Comparison of ENCODE assay signal across 15 cellular contexts in genomic region chr7:155889636-155890508, GRCh38.
A peak's percentile ranks its signal among the peaks of the same experiment; 100 is the strongest.
DNase-seq lines count a peak whose midpoint lies in the region; ATAC-seq and TF ChIP-seq lines count a peak whose summit lies in the region.
"Had no signal": no experiment of that assay in that cellular context is flagged by ENCODE, and none has a peak within 500 bp of the region (broad histone marks: within the 10 kb centered on the region; RNA-seq: fewer than 3 reads in every experiment).

No MANE protein-coding gene starts in this region.

- H3K9me3 ChIP-seq in SJCRH30 (replicated peaks) (no peaks in the 10 kb centered on the region), left lung (no peaks in the 10 kb centered on the region), neuronal stem cell (replicated peaks in 1 of 2; ENCODE audit: control insufficient read depth in 2 of 2, insufficient read depth in 1 of 2, low read depth in 1 of 2, low read length in 2 of 2) (peaks cover 0 to 2% of the 10 kb centered on the region in 2 donors), transverse colon (no peaks in the 10 kb centered on the region)

- H2BK120ac ChIP-seq in neuronal stem cell (ENCODE audit: low read depth, low read length) = no peak overlapping the region

- H4K91ac ChIP-seq in neuronal stem cell (ENCODE audit: low read depth, low read length, poor library complexity) = no peak overlapping the region

- H3K27ac ChIP-seq in SJCRH30 (no peak overlapping the region), left lung (no peak overlapping the region), neuronal stem cell (replicated peaks; ENCODE audit: low read length) (no peak overlapping the region), transverse colon (peak overlapping the region; percentile 34 to 64 (median 52))
- H3K27ac ChIP-seq: C4-2B had no signal

- H3K14ac ChIP-seq in neuronal stem cell (ENCODE audit: low read length) = no peak overlapping the region

- peaks cover 26% of the 10 kb centered on the region for H3K27me3 ChIP-seq in SJCRH30
- no peaks in the 10 kb centered on the region for H3K27me3 ChIP-seq in left lung
- H3K27me3 ChIP-seq in neuronal stem cell (ENCODE audit: control insufficient read depth in 3 of 3, insufficient read depth in 3 of 3, low read depth in 1 of 3, low read length in 3 of 3) = no peaks in the 10 kb centered on the region
- no peaks in the 10 kb centered on the region for H3K27me3 ChIP-seq in transverse colon

- no peak overlapping the region for H3K4ac ChIP-seq in neuronal stem cell (ENCODE audit: low read length)

- CTCF ChIA-PET in WTC11 (lab: Charles Lee) = no interaction called here

- peaks cover 35% of the 10 kb centered on the region for H3K9me3 Mint-ChIP-seq in WTC11

- peak; percentile 20 for TF ChIP-seq EP300 in transverse colon (IDR thresholded peaks at IDR 0.05; ENCODE audit: low read depth)

- no peaks in the 10 kb centered on the region for H3K79me1 ChIP-seq in neuronal stem cell (ENCODE audit: low read depth, low read length)

- peak overlapping the region; percentile 47 for H2AK5ac ChIP-seq in neuronal stem cell (ENCODE audit: low read depth, low read length)

- intact Hi-C loops in left lung (cut with DNase I) = no loop called here
- intact Hi-C loops in transverse colon (cut with DNase I; ENCODE audit: low total_unique reads) = no loop called here

- H3K27ac Mint-ChIP-seq in WTC11 = no peak overlapping the region

- no peak overlapping the region for H3K23ac ChIP-seq in neuronal stem cell (ENCODE audit: low read depth, low read length, poor library complexity)

- no peak overlapping the region for H2BK12ac ChIP-seq in neuronal stem cell (ENCODE audit: low read length)

- H3K27me3 Mint-ChIP-seq in WTC11 (ENCODE audit: low read depth) = no peaks in the 10 kb centered on the region; the same call in 1 of the 2 replicates

- H3K36me3 Mint-ChIP-seq in WTC11 = peaks cover 27% of the 10 kb centered on the region

- H3K4me1 ChIP-seq in SJCRH30 (no peaks in the 10 kb centered on the region), left lung (no peaks in the 10 kb centered on the region), neuronal stem cell (ENCODE audit: control insufficient read depth in 2 of 2, insufficient read depth in 1 of 2, low read depth in 1 of 2, low read length in 2 of 2) (peaks cover 4 to 13% of the 10 kb centered on the region in 2 donors), transverse colon (peaks cover 0 to 17% (median 8%) of the 10 kb centered on the region in 4 donors)

- H3K4me1 Mint-ChIP-seq in WTC11 = 0 out of 2 replicates have a peak, but pooled peaks cover 4% of the 10 kb centered on the region

- H3K4me3 Mint-ChIP-seq in WTC11 = no peak overlapping the region

- H3K36me3 ChIP-seq in SJCRH30 = no peaks in the 10 kb centered on the region
- H3K36me3 ChIP-seq in left lung = no peaks in the 10 kb centered on the region
- no peaks in the 10 kb centered on the region for H3K36me3 ChIP-seq in neuronal stem cell (replicated peaks in 1 of 2; ENCODE audit: control insufficient read depth in 2 of 2, insufficient read depth in 2 of 2, low read length in 2 of 2)
- no peaks in the 10 kb centered on the region for H3K36me3 ChIP-seq in transverse colon

- ATAC-seq in left lung (peak; percentile 94), WTC11 (no peak), GM21367 (IDR thresholded peaks at IDR 0.05; ENCODE audit: unreplicated experiment) (no peak)

- no peak overlapping the region for H4K8ac ChIP-seq in neuronal stem cell (ENCODE audit: low read depth, low read length)

- no peak overlapping the region for H2BK5ac ChIP-seq in neuronal stem cell (ENCODE audit: low read length)

- in situ Hi-C loops in transverse colon (cut with MboI; ENCODE audit: low pct_ligation_motif_present in 1 of 4, low pct_unique_long_range_greater_than_20kb in 1 of 4, low sequenced_read_pairs in 3 of 4) = no loop called here

- no peak overlapping the region for H2BK15ac ChIP-seq in neuronal stem cell (ENCODE audit: low read length)

- POLR2A ChIA-PET in WTC11 (lab: Charles Lee) = no interaction called here

- TF ChIP-seq POLR2A in transverse colon (IDR thresholded peaks at IDR 0.05) = no peak

- no peak overlapping the region for H3K4me2 ChIP-seq in neuronal stem cell (ENCODE audit: insufficient read depth, low read length, poor library complexity, severe bottlenecking)

- DNase-seq in SJCRH30 = peak; percentile 22 to 31
- peak; percentile 62 to 83 for DNase-seq in left lung
- no peak for DNase-seq in neuronal stem cell (ENCODE audit: low spot score)
- DNase-seq in transverse colon = peak; percentile 78
- no peak for DNase-seq in WTC11 (ENCODE audit: low spot score)
- no peak for DNase-seq in NCI-H2107 (lab: John Stamatoyannopoulos, UW)
- DNase-seq: COR-L47, NCI-H1105 treated with DMSO at 0.1 percent for 48 hours, NCI-H187, NCI-H446, NCI-H69, OCI-M1, RPMI8226 had no signal

- H3K18ac ChIP-seq in neuronal stem cell (ENCODE audit: low read length) = peak overlapping the region; percentile 3

- H2AFZ ChIP-seq in neuronal stem cell (ENCODE audit: low read length) = no peak overlapping the region

- H3K4me3 ChIP-seq in SJCRH30 (no peak overlapping the region), left lung (no peak overlapping the region), neuronal stem cell (ENCODE audit: low read length in 2 of 2) (no peak overlapping the region), transverse colon (no peak overlapping the region)

- no CpG with 5 or more reads among the region's 24 CpGs for WGBS in neuronal stem cell (ENCODE audit: extremely low coverage in 2 of 2, insufficient read length in 2 of 2, insufficient replicate concordance in 1 of 2), 2 donors
- WGBS in transverse colon (ENCODE audit: low coverage in 1 of 2), 2 donors = 57% methylated on average over 24 of the region's 24 CpGs; no CpG with 5 or more reads in 1 of the 2 donors

- no peak overlapping the region for H3K9ac ChIP-seq in neuronal stem cell (ENCODE audit: low read depth, low read length, poor library complexity)

- no peak for TF ChIP-seq CTCF in left lung (IDR thresholded peaks at IDR 0.05)
- TF ChIP-seq CTCF in transverse colon (IDR thresholded peaks at IDR 0.05) = no peak
- no peak for TF ChIP-seq CTCF in WTC11 (IDR thresholded peaks at IDR 0.05)

TF ChIP-seq in WTC11, 78 proteins besides CTCF, POLR2A, EP300 and RAD21:
- TF ChIP-seq, protein P1, sequence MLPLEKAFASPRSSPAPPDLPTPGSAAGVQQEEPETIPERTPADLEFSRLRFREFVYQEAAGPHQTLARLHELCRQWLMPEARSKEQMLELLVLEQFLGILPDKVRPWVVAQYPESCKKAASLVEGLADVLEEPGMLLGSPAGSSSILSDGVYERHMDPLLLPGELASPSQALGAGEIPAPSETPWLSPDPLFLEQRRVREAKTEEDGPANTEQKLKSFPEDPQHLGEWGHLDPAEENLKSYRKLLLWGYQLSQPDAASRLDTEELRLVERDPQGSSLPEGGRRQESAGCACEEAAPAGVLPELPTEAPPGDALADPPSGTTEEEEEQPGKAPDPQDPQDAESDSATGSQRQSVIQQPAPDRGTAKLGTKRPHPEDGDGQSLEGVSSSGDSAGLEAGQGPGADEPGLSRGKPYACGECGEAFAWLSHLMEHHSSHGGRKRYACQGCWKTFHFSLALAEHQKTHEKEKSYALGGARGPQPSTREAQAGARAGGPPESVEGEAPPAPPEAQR (CRISPR knock-in tag; IDR thresholded peaks at IDR 0.05) = no peak
TF ChIP-seq in WTC11: peak in this region for 0.

Comparison
In these comparisons a context has a peak if more than half of its experiments do, and no peak if none do; other contexts are left out.
1. DNase-seq: peak in SJCRH30 (2 of 2), left lung (2 of 2) and transverse colon (single experiment); none in neuronal stem cell (single experiment), WTC11 (single experiment) and NCI-H2107 (single experiment).
2. H3K27ac ChIP-seq: peak in transverse colon (4 of 4); none in SJCRH30 (single experiment), left lung (0 of 2) and neuronal stem cell (single experiment).